Comparison of ENCODE assay signal across 8 cellular contexts in genomic region chr16:46918905-46919792, GRCh38. TPM values are rescaled to one million over a fixed set of nuclear protein-coding genes. Genes with fewer than 3 reads are reported as not detected.
DNase-seq lines count a peak whose midpoint lies in the region; ATAC-seq, FAIRE-seq and TF ChIP-seq lines count a peak whose summit lies in the region.

No MANE protein-coding gene starts in this region.

- intact Hi-C loops in left lung (cut with DNase I) (loop anchor here in 1 of 2 donors (10.0 kb wide), 1 partner anchor 64 kb away; no protein-coding TSS in a partner anchor), tibial artery (cut with DNase I; ENCODE audit: low total_unique reads) (no loop called here)

- TF ChIP-seq CTCF in GM12872 (IDR thresholded peaks at IDR 0.05; ENCODE audit: insufficient read depth, low read depth, low read length) (peak; percentile 61), left lung (IDR thresholded peaks at IDR 0.05) (no peak), tibial artery (IDR thresholded peaks at IDR 0.05) (no peak)

- H3K27ac ChIP-seq in ectodermal cell (ENCODE audit: insufficient read depth, low read depth, low read length, poor library complexity, severe bottlenecking): peak overlapping the region; percentile 17
- H3K27ac ChIP-seq in left lung: no peak overlapping the region
- H3K27ac ChIP-seq in tibial artery: no peak overlapping the region

- WGBS in ectodermal cell, 2 experiments: 83% methylated on average over 21 of the region's 21 CpGs

- H3K4me3 ChIP-seq in ectodermal cell (ENCODE audit: insufficient read depth, low read depth, low read length): no peak overlapping the region
- H3K4me3 ChIP-seq in left lung: no peak overlapping the region
- H3K4me3 ChIP-seq in tibial artery: no peak overlapping the region

- H3K4me1 ChIP-seq in ectodermal cell (ENCODE audit: control insufficient read depth, insufficient read depth, low read length) (no peaks in the 10 kb centered on the region), left lung (no peaks in the 10 kb centered on the region), tibial artery (no peaks in the 10 kb centered on the region)

- H3K27me3 ChIP-seq in ectodermal cell (ENCODE audit: control insufficient read depth, insufficient read depth, low read length, poor library complexity, severe bottlenecking): no peaks in the 10 kb centered on the region
- no peaks in the 10 kb centered on the region for H3K27me3 ChIP-seq in left lung
- H3K27me3 ChIP-seq in tibial artery: no peaks in the 10 kb centered on the region

- ATAC-seq in GM19463 (IDR thresholded peaks at IDR 0.05; ENCODE audit: unreplicated experiment): peak; percentile 89
- ATAC-seq in HG03432 (IDR thresholded peaks at IDR 0.05; ENCODE audit: unreplicated experiment): peak; percentile 92
- no peak for ATAC-seq in left lung

- H3K9me3 ChIP-seq in ectodermal cell (ENCODE audit: control insufficient read depth, low read length) (no peaks in the 10 kb centered on the region), left lung (no peaks in the 10 kb centered on the region), tibial artery (no peaks in the 10 kb centered on the region)

- no peak for FAIRE-seq in RCC 7860 (lab: Jason Lieb, UNC)

- no peak for DNase-seq in left lung
- no peak for DNase-seq in tibial artery
- no peak for DNase-seq in DMS114 treated with DMSO at 0.1 percent for 48 hours (lab: John Stamatoyannopoulos, UW; ENCODE audit: unreplicated experiment)
- no peak for DNase-seq in RCC 7860 (ENCODE audit: low spot score)

- H3K36me3 ChIP-seq in ectodermal cell (ENCODE audit: control insufficient read depth, insufficient read depth, low read length) (peaks cover 30% of the 10 kb centered on the region), left lung (peaks cover 0 to 22% of the 10 kb centered on the region in 2 donors), tibial artery (peaks cover 0 to 60% (median 13%) of the 10 kb centered on the region in 3 donors)

RNA-seq across cellular contexts. Expression of gene GPT2, which starts 35.0 kb away (rescaled TPM):
- 32.8 TPM for polyA plus RNA-seq in ectodermal cell (2013, experiment 1 of 4)
- 36.3 TPM for polyA plus RNA-seq in ectodermal cell (2013, experiment 2 of 4)
- polyA plus RNA-seq in ectodermal cell (2013, experiment 3 of 4): 25.2 TPM
- polyA plus RNA-seq in ectodermal cell (2013, experiment 4 of 4): 26.3 TPM
- 1 to 10 TPM; 9.1 to 10.0 TPM for total RNA-seq in left lung

RNA-seq across cellular contexts. Expression of gene DNAJA2, which starts 54.3 kb away (rescaled TPM):
- polyA plus RNA-seq in ectodermal cell (2013, experiment 1 of 4): 79.3 TPM
- polyA plus RNA-seq in ectodermal cell (2013, experiment 2 of 4): 69.3 TPM
- polyA plus RNA-seq in ectodermal cell (2013, experiment 3 of 4): 53.2 TPM
- 52.1 TPM for polyA plus RNA-seq in ectodermal cell (2013, experiment 4 of 4)
- 10 to 100 TPM; 41.8 to 45.4 TPM for total RNA-seq in left lung
